24 cellular contexts compared by ENCODE assay signal in genomic region chrX:6954836-6955235, GRCh38.
DNase-seq lines count a peak whose midpoint lies in the region; ATAC-seq and TF ChIP-seq lines count a peak whose summit lies in the region.
"Had no signal": no experiment of that assay in that cellular context is flagged by ENCODE, and none has a peak within 500 bp of the region (broad histone marks: within the 10 kb centered on the region; RNA-seq: fewer than 3 reads in every experiment).

No MANE protein-coding gene starts in this region.

- H3K79me1 ChIP-seq in mesendoderm (ENCODE audit: low read length) = no peaks in the 10 kb centered on the region

- H3K79me2 ChIP-seq in mesendoderm (ENCODE audit: control insufficient read depth, insufficient read depth, low read length) = no peaks in the 10 kb centered on the region

- H3K18ac ChIP-seq in mesendoderm (ENCODE audit: low read length) = no peak overlapping the region

- H3K4me3 Mint-ChIP-seq in endodermal cell = no peak overlapping the region
- no peak overlapping the region for H3K4me3 Mint-ChIP-seq in glutamatergic neuron (ENCODE audit: unreplicated experiment)
- H3K4me3 Mint-ChIP-seq: CD14-positive monocyte; CD4-positive, alpha-beta T cell; CD8-positive, alpha-beta memory T cell; GM23338; H9 had no signal

- no peak overlapping the region for H3K27ac ChIP-seq in endodermal cell (ENCODE audit: low read depth, low read length)
- H3K27ac ChIP-seq in mesendoderm (ENCODE audit: low read depth, low read length) = no peak overlapping the region
- H3K27ac ChIP-seq in colonic mucosa = no peak overlapping the region
- H3K27ac ChIP-seq in upper lobe of left lung = no peak overlapping the region
- H3K27ac ChIP-seq: A549; BLaER1 treated with 17β-estradiol and CSF1 and Interleukin-3, amounts not matched to agents 10 nM and 100 nM had no signal

- H3K4me1 Mint-ChIP-seq in endodermal cell (peaks cover 23% of the 10 kb centered on the region), glutamatergic neuron (ENCODE audit: low read depth, unreplicated experiment) (no peaks in the 10 kb centered on the region)
- H3K4me1 Mint-ChIP-seq: CD14-positive monocyte; CD8-positive, alpha-beta memory T cell had no signal

- no peak overlapping the region for H3K4me2 ChIP-seq in mesendoderm (ENCODE audit: low read length)
- H3K4me2 ChIP-seq: A549; BLaER1 treated with 17β-estradiol and CSF1 and Interleukin-3, amounts not matched to agents 10 nM and 100 nM; GM23338 had no signal

- no peak overlapping the region for H3K56ac ChIP-seq in mesendoderm (ENCODE audit: low read length)

- H3K27me3 ChIP-seq in endodermal cell (ENCODE audit: control insufficient read depth, insufficient read depth, low read length, poor library complexity, severe bottlenecking) (no peaks in the 10 kb centered on the region), mesendoderm (ENCODE audit: insufficient read depth, low read length, poor library complexity) (no peaks in the 10 kb centered on the region), colonic mucosa (no peaks in the 10 kb centered on the region), upper lobe of left lung (no peaks in the 10 kb centered on the region)
- H3K27me3 ChIP-seq: BE2C; BLaER1 treated with 17β-estradiol and CSF1 and Interleukin-3, amounts not matched to agents 10 nM and 100 nM had no signal

- H2BK5ac ChIP-seq in mesendoderm (ENCODE audit: low read length) = no peak overlapping the region

- H2AK5ac ChIP-seq in mesendoderm (ENCODE audit: low read length) = no peak overlapping the region

- no peak overlapping the region for H3K4ac ChIP-seq in mesendoderm (ENCODE audit: low read depth, low read length)

- H3K9me3 ChIP-seq in endodermal cell (ENCODE audit: control insufficient read depth, low read length) (peaks cover 12% of the 10 kb centered on the region), colonic mucosa (no peaks in the 10 kb centered on the region), upper lobe of left lung (peaks cover 0 to under 1% (median 0%) of the 10 kb centered on the region in 4 donors)
- H3K9me3 ChIP-seq: A549, BE2C had no signal

- intact Hi-C loops in colonic mucosa (cut with DNase I) = no loop called here

- TF ChIP-seq EP300 in upper lobe of left lung (IDR thresholded peaks at IDR 0.05) = no peak

- no peaks in the 10 kb centered on the region for H3K27me3 Mint-ChIP-seq in endodermal cell (ENCODE audit: insufficient read depth)
- H3K27me3 Mint-ChIP-seq in glutamatergic neuron (ENCODE audit: unreplicated experiment) = no peaks in the 10 kb centered on the region
- H3K27me3 Mint-ChIP-seq: CD4-positive, alpha-beta T cell; CD8-positive, alpha-beta memory T cell had no signal

- H3K4me3 ChIP-seq in endodermal cell (ENCODE audit: low read length) (no peak overlapping the region), mesendoderm (ENCODE audit: low read length) (no peak overlapping the region), colonic mucosa (no peak overlapping the region), upper lobe of left lung (no peak overlapping the region)
- H3K4me3 ChIP-seq: A549; BLaER1 treated with 17β-estradiol and CSF1 and Interleukin-3, amounts not matched to agents 10 nM and 100 nM; GM12878; GM23338 had no signal

- H3K4me1 ChIP-seq in endodermal cell (ENCODE audit: control insufficient read depth, insufficient read depth, low read length) (no peaks in the 10 kb centered on the region), mesendoderm (ENCODE audit: control insufficient read depth, low read depth, low read length) (no peaks in the 10 kb centered on the region), colonic mucosa (no peaks in the 10 kb centered on the region), upper lobe of left lung (no peaks in the 10 kb centered on the region)
- H3K4me1 ChIP-seq: A549, BE2C had no signal

- DNase-seq in ELF-1 (ENCODE audit: low read depth, low spot score) (peak; percentile 73), endodermal cell (no peak), mesendoderm (peak; percentile 77), colonic mucosa (no peak), upper lobe of left lung (no peak), glutamatergic neuron (no peak)
- DNase-seq: 8988T; ACHN; AML-193; BE2C; Calu3; CD4-positive, alpha-beta T cell; CD8-positive, alpha-beta memory T cell; DMS153; DND-41; GDM1; H9 had no signal

- TF ChIP-seq CTCF in endodermal cell (conservative IDR thresholded peaks at IDR 0.05) (no peak), colonic mucosa (IDR thresholded peaks at IDR 0.05) (no peak), upper lobe of left lung (IDR thresholded peaks at IDR 0.05) (no peak), glutamatergic neuron (IDR thresholded peaks at IDR 0.05; ENCODE audit: partially characterized antibody, unreplicated experiment) (no peak)

- H3K36me3 ChIP-seq in endodermal cell (ENCODE audit: control insufficient read depth, insufficient read depth, low read length) = no peaks in the 10 kb centered on the region
- no peaks in the 10 kb centered on the region for H3K36me3 ChIP-seq in mesendoderm (ENCODE audit: control insufficient read depth, insufficient read depth, low read length)
- no peaks in the 10 kb centered on the region for H3K36me3 ChIP-seq in colonic mucosa
- no peaks in the 10 kb centered on the region for H3K36me3 ChIP-seq in upper lobe of left lung
- H3K36me3 ChIP-seq: BE2C; BLaER1 treated with 17β-estradiol and CSF1 and Interleukin-3, amounts not matched to agents 10 nM and 100 nM had no signal

- no peak overlapping the region for H4K8ac ChIP-seq in mesendoderm (ENCODE audit: low read depth, low read length)

- H4K5ac ChIP-seq in mesendoderm (ENCODE audit: low read length) = no peak overlapping the region

- H3K36me3 Mint-ChIP-seq in endodermal cell (ENCODE audit: low read depth) (peaks cover 14% of the 10 kb centered on the region), glutamatergic neuron (ENCODE audit: unreplicated experiment) (no peaks in the 10 kb centered on the region)
- H3K36me3 Mint-ChIP-seq: CD14-positive monocyte had no signal

- H2BK15ac ChIP-seq in mesendoderm (replicated peaks; ENCODE audit: low read depth) = no peak overlapping the region

- WGBS in endodermal cell (ENCODE audit: insufficient coverage in 1 of 2, insufficient read length in 1 of 2), 2 experiments = 57 to 80% methylated on average over 1 of the region's 1 CpG
- whole genome bisulfite sequencing in mesendoderm (ENCODE audit: extremely low coverage, insufficient coverage, low lambda C conversion rate) = no CpG with 5 or more reads among the region's 1 CpG
- 57% methylated on average over 1 of the region's 1 CpG; no CpG with 5 or more reads in 1 of the 2 donors for WGBS in upper lobe of left lung, 2 donors

- no peak overlapping the region for H3K9ac ChIP-seq in endodermal cell (ENCODE audit: extremely low read depth, low read length, poor library complexity, severe bottlenecking)
- no peak overlapping the region for H3K9ac ChIP-seq in mesendoderm (ENCODE audit: low read length)
- no peak overlapping the region for H3K9ac ChIP-seq in colonic mucosa (ENCODE audit: low read depth in 2 of 2, low read length in 2 of 2)
- H3K9ac ChIP-seq: BLaER1 treated with 17β-estradiol and CSF1 and Interleukin-3, amounts not matched to agents 10 nM and 100 nM had no signal

- no peak for TF ChIP-seq POLR2A in upper lobe of left lung (IDR thresholded peaks at IDR 0.05)

- H3K23ac ChIP-seq in mesendoderm (ENCODE audit: low read length) = no peak overlapping the region

- H2BK120ac ChIP-seq in mesendoderm (ENCODE audit: low read depth, low read length) = no peak overlapping the region

- H3K9me3 Mint-ChIP-seq in endodermal cell (peaks cover 41% of the 10 kb centered on the region), glutamatergic neuron (ENCODE audit: unreplicated experiment) (no peaks in the 10 kb centered on the region)

- ATAC-seq in HG03469 (IDR thresholded peaks at IDR 0.05; ENCODE audit: unreplicated experiment) = no peak
- ATAC-seq in upper lobe of left lung (ENCODE audit: low FRiP score in 2 of 2) = no peak
- ATAC-seq: A549, GM12878, GM23338, HCT116 had no signal

- peak overlapping the region; percentile 33 for H3K27ac Mint-ChIP-seq in endodermal cell
- no peak overlapping the region for H3K27ac Mint-ChIP-seq in glutamatergic neuron (ENCODE audit: unreplicated experiment)
- H3K27ac Mint-ChIP-seq: CD14-positive monocyte; CD4-positive, alpha-beta T cell; CD8-positive, alpha-beta memory T cell; GM23338; H9 had no signal

Comparison
In these comparisons a context has a peak if more than half of its experiments do, and no peak if none do; other contexts are left out.
1. DNase-seq: peak in ELF-1 (single experiment) and mesendoderm (single experiment); none in endodermal cell (single experiment), colonic mucosa (single experiment), upper lobe of left lung (0 of 2) and glutamatergic neuron (single experiment).